In genomic region chr10:34814228-34815173, GRCh38 we compare ENCODE assay signal across 8 cellular contexts. TPM values are rescaled to one million over a fixed set of nuclear protein-coding genes. Genes with fewer than 3 reads are reported as not detected.
DNase-seq lines count a peak whose midpoint lies in the region; ATAC-seq and TF ChIP-seq lines count a peak whose summit lies in the region.

No MANE protein-coding gene starts in this region.

- no TSS peak for BruUV-seq in A673 (replicated peaks; lab: Mats Ljungman, UMichigan)
- BruUV-seq in OCI-LY7 (replicated peaks; lab: Mats Ljungman, UMichigan) = no TSS peak

- H3K9me3 ChIP-seq in A673 (ENCODE audit: low read depth, low read length, poor library complexity, severe bottlenecking) = no peaks in the 10 kb centered on the region
- H3K9me3 ChIP-seq in HUES6 (ENCODE audit: control insufficient read depth, insufficient read depth, low read depth, low read length) = no peaks in the 10 kb centered on the region
- H3K9me3 ChIP-seq in ascending aorta = no peaks in the 10 kb centered on the region
- no peaks in the 10 kb centered on the region for H3K9me3 ChIP-seq in iPS DF 6.9 (ENCODE audit: control insufficient read depth, insufficient read depth, low read length)
- H3K9me3 ChIP-seq in skeletal muscle satellite cell (replicated peaks; ENCODE audit: low read length) = no peaks in the 10 kb centered on the region
- no peaks in the 10 kb centered on the region for H3K9me3 ChIP-seq in OCI-LY7 (ENCODE audit: low read length)

- no peaks in the 10 kb centered on the region for H3K9me2 ChIP-seq in OCI-LY7 (ENCODE audit: insufficient read depth, low read length)

- POLR2A ChIA-PET in A673 (lab: Charles Lee; ENCODE audit: low non-redundant PET) = no interaction called here
- POLR2A ChIA-PET in OCI-LY7 (lab: Charles Lee) = no interaction called here

- H3K4me2 ChIP-seq in skeletal muscle satellite cell (ENCODE audit: low read length) = peak overlapping the region; percentile 83
- no peak overlapping the region for H3K4me2 ChIP-seq in OCI-LY7 (ENCODE audit: low read length)

- intact Hi-C loops in A673 (cut with micrococcal nuclease; ENCODE audit: unreplicated experiment) = loop anchor here (5.0 kb wide), 1 partner anchor 92 kb away; no protein-coding TSS in a partner anchor
- intact Hi-C loops in ascending aorta (cut with DNase I) = loop anchor here (5.0 kb wide), 3 partner anchors 72 to 147 kb away; no protein-coding TSS in a partner anchor
- intact Hi-C loops in OCI-LY7 (cut with micrococcal nuclease; ENCODE audit: unreplicated experiment) = no loop called here

- no CpG with 5 or more reads among the region's 120 CpGs for WGBS in iPS DF 6.9 (ENCODE audit: insufficient coverage, insufficient read length)

- H3K27ac ChIP-seq in A673 (ENCODE audit: low read depth, low read length, poor library complexity, severe bottlenecking) (peak overlapping the region; percentile 56), HUES6 (ENCODE audit: low read depth, low read length) (peak overlapping the region; percentile 87), ascending aorta (peak overlapping the region; percentile 75 to 97), iPS DF 6.9 (ENCODE audit: low read length) (no peak overlapping the region), OCI-LY7 (ENCODE audit: low read depth, low read length, poor library complexity, severe bottlenecking) (no peak overlapping the region)

- peak overlapping the region; percentile 90 for H3K9ac ChIP-seq in HUES6 (ENCODE audit: low read length)
- peak overlapping the region; percentile 82 for H3K9ac ChIP-seq in skeletal muscle satellite cell (ENCODE audit: low read depth, low read length)

- CTCF ChIA-PET in A673 (lab: Charles Lee) = interaction anchor here (0.7 kb wide), 1 partner anchor 50 kb away, joined by 3 read pairs; no protein-coding TSS in a partner anchor
- CTCF ChIA-PET in OCI-LY7 (lab: Charles Lee; ENCODE audit: unreplicated experiment) = no interaction called here

- TF ChIP-seq POLR2A in GM18505 (IDR thresholded peaks at IDR 0.05; ENCODE audit: borderline replicate concordance, extremely low read depth, insufficient read depth, insufficient read length) = no peak

- H3K27me3 ChIP-seq in A673 (replicated peaks; ENCODE audit: insufficient read depth, low read depth, low read length, poor library complexity) = no peaks in the 10 kb centered on the region
- peaks cover 20% of the 10 kb centered on the region for H3K27me3 ChIP-seq in HUES6 (ENCODE audit: control insufficient read depth, insufficient read depth, low read length)
- H3K27me3 ChIP-seq in ascending aorta = no peaks in the 10 kb centered on the region
- H3K27me3 ChIP-seq in iPS DF 6.9 (ENCODE audit: control insufficient read depth, insufficient read depth, low read length) = peaks cover 10% of the 10 kb centered on the region; the same call in 1 of the 2 replicates
- peaks cover 2% of the 10 kb centered on the region for H3K27me3 ChIP-seq in skeletal muscle satellite cell (ENCODE audit: control insufficient read depth, insufficient read depth, low read length)

- H3K79me2 ChIP-seq in OCI-LY7 (ENCODE audit: insufficient read depth, low read depth, low read length) = no peaks in the 10 kb centered on the region

- TF ChIP-seq CTCF in A673 (conservative IDR thresholded peaks at IDR 0.05; ENCODE audit: low read depth, low read length) (no peak), ascending aorta (IDR thresholded peaks at IDR 0.05) (no peak), OCI-LY7 (conservative IDR thresholded peaks at IDR 0.05; ENCODE audit: low read length) (no peak)

- peak; percentile 35 for ATAC-seq in GM18505 (IDR thresholded peaks at IDR 0.05; ENCODE audit: unreplicated experiment)

- H2AFZ ChIP-seq in OCI-LY7 (ENCODE audit: low read length) = no peak overlapping the region

- DNase-seq in A673 (ENCODE audit: low spot score) (peak; percentile 54), ascending aorta (ENCODE audit: low spot score in 2 of 2) (peak in 1 of 2 donors; percentile 65), iPS DF 6.9 (ENCODE audit: low read depth, low spot score) (no peak), OCI-LY7 (ENCODE audit: low spot score) (no peak), Ammon's horn (ENCODE audit: low spot score) (no peak)

- H3K36me3 ChIP-seq in A673 (ENCODE audit: insufficient read depth, low read length, poor library complexity, severe bottlenecking) (no peaks in the 10 kb centered on the region), HUES6 (ENCODE audit: control insufficient read depth, insufficient read depth, low read length) (no peaks in the 10 kb centered on the region), ascending aorta (no peaks in the 10 kb centered on the region), iPS DF 6.9 (ENCODE audit: control insufficient read depth, insufficient read depth, low read length) (no peaks in the 10 kb centered on the region), skeletal muscle satellite cell (ENCODE audit: insufficient read depth, low read length) (no peaks in the 10 kb centered on the region), OCI-LY7 (ENCODE audit: insufficient read depth, low read length) (no peaks in the 10 kb centered on the region)

- H3K4me1 ChIP-seq in A673 (ENCODE audit: insufficient read depth, low read length, poor library complexity, severe bottlenecking) = peaks cover 14% of the 10 kb centered on the region
- H3K4me1 ChIP-seq in HUES6 (ENCODE audit: control insufficient read depth, insufficient read depth, low read length) = peaks cover 34% of the 10 kb centered on the region
- peaks cover 6 to 11% of the 10 kb centered on the region in 2 donors for H3K4me1 ChIP-seq in ascending aorta
- peaks cover 7% of the 10 kb centered on the region for H3K4me1 ChIP-seq in iPS DF 6.9 (ENCODE audit: control insufficient read depth, insufficient read depth, low read length)
- peaks cover 31% of the 10 kb centered on the region for H3K4me1 ChIP-seq in skeletal muscle satellite cell (ENCODE audit: control insufficient read depth, insufficient read depth, low read length)
- H3K4me1 ChIP-seq in OCI-LY7 (ENCODE audit: insufficient read depth, low read length, poor library complexity, severe bottlenecking) = no peaks in the 10 kb centered on the region

- H3K4me3 ChIP-seq in A673 (ENCODE audit: low read depth, low read length, poor library complexity, severe bottlenecking) = peak overlapping the region; percentile 78
- H3K4me3 ChIP-seq in HUES6 (ENCODE audit: low read depth, low read length) = peak overlapping the region; percentile 70
- peak overlapping the region; percentile 92 to 93 for H3K4me3 ChIP-seq in ascending aorta
- peak overlapping the region; percentile 65 for H3K4me3 ChIP-seq in iPS DF 6.9 (ENCODE audit: low read length)
- peak overlapping the region; percentile 74 for H3K4me3 ChIP-seq in skeletal muscle satellite cell (ENCODE audit: low read length)
- H3K4me3 ChIP-seq in OCI-LY7 (ENCODE audit: low read depth, low read length, poor library complexity, severe bottlenecking) = no peak overlapping the region

- no peaks in the 10 kb centered on the region for H4K20me1 ChIP-seq in OCI-LY7 (ENCODE audit: insufficient read depth, low read length)

RNA-seq across cellular contexts. Expression of gene PARD3, which starts 0.6 kb away (rescaled TPM):
- total RNA-seq in A673 (2021) (28.0 and 32.3 TPM in 2 replicates), ascending aorta (37.5 TPM), OCI-LY7 (2022) (not detected in 2 replicates)
- 21.2 and 27.6 TPM in 2 replicates for total RNA-seq in skeletal muscle satellite cell (2012; rRNA removed)
- not detected in 2 replicates for total RNA-seq in OCI-LY7 (2014; rRNA removed; shearing (Covaris generic))

Comparison
In these comparisons a context has a peak if more than half of its experiments do, and no peak if none do; other contexts are left out.
1. H3K27ac ChIP-seq: peak in A673 (single experiment), HUES6 (single experiment) and ascending aorta (2 of 2); none in iPS DF 6.9 (single experiment) and OCI-LY7 (single experiment).
2. RNA of gene PARD3, which starts 0.6 kb away (total RNA-seq): 37.5 TPM in ascending aorta (single experiment) and 28.0 to 32.3 TPM in A673; not detected in OCI-LY7; every median in the first group is over 10 times any median in the second.